Comparison of ENCODE assay signal across 7 cellular contexts in genomic region chr1:32199717-32200072, GRCh38. TPM values are rescaled to one million over a fixed set of nuclear protein-coding genes. Genes with fewer than 3 reads are reported as not detected.
DNase-seq lines count a peak whose midpoint lies in the region; TF ChIP-seq lines count a peak whose summit lies in the region.
"Had no signal": no experiment of that assay in that cellular context is flagged by ENCODE, and none has a peak within 500 bp of the region (broad histone marks: within the 10 kb centered on the region; RNA-seq: fewer than 3 reads in every experiment).

No MANE protein-coding gene starts in this region.

- DNase-seq in NCI-H146 treated with DMSO at 0.1 percent for 48 hours (lab: John Stamatoyannopoulos, UW; ENCODE audit: unreplicated experiment) = peak; percentile 1
- DNase-seq in caudate nucleus (lab: John Stamatoyannopoulos, UW) = peak in 14 of 61 donors; percentile 8 to 88 (median 23)
- DNase-seq in occipital lobe (lab: John Stamatoyannopoulos, UW) = peak; percentile 24
- no peak for DNase-seq in GM13977 (ENCODE audit: low spot score)
- DNase-seq in RKO (ENCODE audit: low spot score) = no peak
- no peak for DNase-seq in NOMO-1 treated with dmso at 0.1 percent for 144 hours (lab: John Stamatoyannopoulos, UW; ENCODE audit: unreplicated experiment)

- H3K27ac ChIP-seq in caudate nucleus (ENCODE audit: low read depth, low read length) = peak overlapping the region; percentile 83

- TF ChIP-seq CTCF in GM13977 (IDR thresholded peaks at IDR 0.05; ENCODE audit: extremely low read depth, insufficient read depth, missing control alignments) = no peak

- in situ Hi-C loops in GM13977 (cut with MboI; ENCODE audit: low pct_unique_long_range_greater_than_20kb, low sequenced_read_pairs, unreplicated experiment) = loop anchor here (25.0 kb wide), 1 partner anchor 213 kb away; no protein-coding TSS in a partner anchor

RNA-seq across cellular contexts. Expression of gene CCDC28B, which starts 0.7 kb away (rescaled TPM):
- 31.7 TPM for total RNA-seq in occipital lobe

RNA-seq across cellular contexts. Expression of gene IQCC, which starts 5.8 kb away (rescaled TPM):
- 2.3 TPM for total RNA-seq in occipital lobe

RNA-seq across cellular contexts. Expression of gene DCDC2B, which starts 9.2 kb away (rescaled TPM):
- total RNA-seq in occipital lobe = not detected
- total RNA-seq: aorta had no signal

RNA-seq across cellular contexts. Expression of gene TXLNA, which starts 20.2 kb away (rescaled TPM):
- total RNA-seq in occipital lobe = 21.1 TPM

RNA-seq across cellular contexts. Expression of gene TMEM234, which starts 22.5 kb away (rescaled TPM):
- total RNA-seq in occipital lobe = 9.8 TPM

Comparison
In these comparisons a context has a peak if more than half of its experiments do, and no peak if none do; other contexts are left out.
1. DNase-seq: peak in NCI-H146 treated with DMSO at 0.1 percent for 48 hours (single experiment) and occipital lobe (single experiment); none in GM13977 (single experiment), RKO (single experiment) and NOMO-1 treated with dmso at 0.1 percent for 144 hours (single experiment).